8 cellular contexts compared by ENCODE assay signal in the genomic region with DNA sequence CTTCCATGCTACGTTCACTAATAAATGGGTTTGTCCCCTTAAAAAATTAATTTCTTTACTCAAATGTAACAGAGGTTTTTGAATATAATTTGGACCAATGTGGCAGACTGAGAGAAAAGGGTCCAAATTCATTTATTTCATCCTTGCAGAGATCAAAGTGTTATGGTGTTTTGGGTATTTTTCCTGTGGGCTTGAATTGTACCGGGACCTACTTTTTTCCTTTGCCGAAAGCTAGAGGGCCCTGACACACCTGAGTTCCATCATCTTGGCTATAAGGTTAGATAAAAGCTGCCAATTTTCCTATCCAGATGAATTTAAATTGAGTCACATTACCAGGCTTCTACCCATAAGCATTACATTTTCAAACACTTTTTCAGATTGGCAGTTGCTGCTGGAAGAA. TPM values are rescaled to one million over a fixed set of nuclear protein-coding genes. Genes with fewer than 3 reads are reported as not detected.
DNase-seq lines count a peak whose midpoint lies in the region; ATAC-seq, FAIRE-seq and TF ChIP-seq lines count a peak whose summit lies in the region.

No MANE protein-coding gene starts in this region.

- TF ChIP-seq CTCF in bronchial epithelial cell (IDR thresholded peaks at IDR 0.05; ENCODE audit: insufficient read depth, low read length, severe bottlenecking), result peak; percentile 37
- TF ChIP-seq CTCF in nephron (IDR thresholded peaks at IDR 0.05; ENCODE audit: unreplicated experiment in 3 of 3), result no peak
- TF ChIP-seq CTCF in omental fat pad (IDR thresholded peaks at IDR 0.05), result no peak

- H3K36me3 Mint-ChIP-seq in nephron (ENCODE audit: low read depth), result peaks cover 26% of the 10 kb centered on the region

- peaks cover 13% of the 10 kb centered on the region for H3K4me1 Mint-ChIP-seq in nephron

- H3K27me3 ChIP-seq in bronchial epithelial cell (ENCODE audit: control insufficient read depth, insufficient read depth, low read length), result no peaks in the 10 kb centered on the region

- peak; percentile 7 for DNase-seq in ELR (ENCODE audit: low read depth)
- DNase-seq in LoVo (ENCODE audit: low spot score), result peak; percentile 36
- peak; percentile 34 for DNase-seq in bronchial epithelial cell (ENCODE audit: low read depth)
- no peak for DNase-seq in omental fat pad (ENCODE audit: low spot score)
- DNase-seq in NCI-H1694 treated with DMSO at 0.1 percent for 48 hours (lab: John Stamatoyannopoulos, UW), result no peak
- DNase-seq in C1 segment of cervical spinal cord (lab: John Stamatoyannopoulos, UW), result no peak

- peaks cover 1% of the 10 kb centered on the region for H3K36me3 ChIP-seq in bronchial epithelial cell (ENCODE audit: control insufficient read depth, insufficient read depth, low read length)

- ATAC-seq in omental fat pad (ENCODE audit: low FRiP score) (no peak), HG03442 (IDR thresholded peaks at IDR 0.05; ENCODE audit: unreplicated experiment) (no peak)

- H3K9me3 Mint-ChIP-seq in nephron, result no peaks in the 10 kb centered on the region

- peak overlapping the region; percentile 97 to 99 (median 98) for H3K27ac Mint-ChIP-seq in nephron

- H3K27me3 Mint-ChIP-seq in nephron (ENCODE audit: low read depth), result no peaks in the 10 kb centered on the region

- peak overlapping the region; percentile 94 for H3K4me3 ChIP-seq in bronchial epithelial cell (ENCODE audit: low read depth, low read length)

- no peak for FAIRE-seq in bronchial epithelial cell (lab: Jason Lieb, UNC)

- H3K4me3 Mint-ChIP-seq in nephron, result peak overlapping the region; percentile 90 to 94 (median 92)

RNA-seq across cellular contexts. Expression of gene CCNB2, which starts 0.9 kb away (rescaled TPM):
- total RNA-seq in bronchial epithelial cell (2.1 and 2.3 TPM in 2 replicates), omental fat pad (1 to 10 TPM; 1.0 to 5.8 (median 1.1) TPM)

Comparison
In these comparisons a context has a peak if more than half of its experiments do, and no peak if none do; other contexts are left out.
1. DNase-seq: peak in ELR (single experiment), LoVo (single experiment) and bronchial epithelial cell (single experiment); none in omental fat pad (single experiment), NCI-H1694 treated with DMSO at 0.1 percent for 48 hours (single experiment) and C1 segment of cervical spinal cord (0 of 14).